Comparison of ENCODE assay signal across 19 cellular contexts in the genomic region with DNA sequence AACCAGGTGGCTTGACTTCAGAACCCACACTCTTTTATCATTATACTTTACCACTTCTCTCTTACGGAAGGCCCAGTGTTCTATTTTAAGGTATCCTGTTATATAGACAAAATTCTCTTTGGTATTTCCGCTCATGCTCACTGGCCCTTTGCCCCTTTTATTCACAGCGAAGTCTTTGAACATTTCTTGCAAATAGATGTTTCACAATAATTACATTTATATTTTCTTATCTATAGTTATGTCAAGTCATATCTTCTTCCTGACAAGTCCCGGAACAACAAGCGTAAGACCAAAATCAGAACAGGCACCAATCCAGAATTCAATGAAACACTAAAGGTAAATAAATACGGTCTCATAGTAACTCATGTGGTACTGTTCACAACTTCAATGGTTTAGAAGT.
DNase-seq lines count a peak whose midpoint lies in the region; ATAC-seq and TF ChIP-seq lines count a peak whose summit lies in the region.
"Had no signal": no experiment of that assay in that cellular context is flagged by ENCODE, and none has a peak within 500 bp of the region (broad histone marks: within the 10 kb centered on the region; RNA-seq: fewer than 3 reads in every experiment).

No MANE protein-coding gene starts in this region.

- no peak overlapping the region for H3K27ac ChIP-seq in BLaER1
- no peak overlapping the region for H3K27ac ChIP-seq in brain microvascular endothelial cell

- H3K4me2 ChIP-seq in BLaER1, result peak overlapping the region; percentile 32

- peak; percentile 69 for DNase-seq in NCI-H226
- peak; percentile 2 for DNase-seq in brain microvascular endothelial cell
- peak; percentile 7 for DNase-seq in fibroblast of villous mesenchyme (ENCODE audit: low read depth)
- DNase-seq in activated CD8-positive, alpha-beta memory T cell treated with anti-CD3 and anti-CD28 coated beads for 24 hours, result no peak
- DNase-seq in activated CD4-positive, CD25-positive, alpha-beta regulatory T cell (lab: John Stamatoyannopoulos, UW), result no peak
- DNase-seq in islet precursor cell, result no peak
- DNase-seq: BE2C; Calu3; CD4-positive, alpha-beta memory T cell; DMS53; EL; MM.1S; NCI-H1105 treated with DMSO at 0.1 percent for 48 hours; NCI-H2081 treated with DMSO at 0.1 percent for 48 hours; NCI-H510A; NCI-H774 had no signal

- H3K4me1 ChIP-seq in BLaER1, result peaks cover 31% of the 10 kb centered on the region
- H3K4me1 ChIP-seq: BE2C had no signal

- ATAC-seq in GM18873 (IDR thresholded peaks at IDR 0.05; ENCODE audit: low FRiP score, unreplicated experiment), result no peak
- ATAC-seq: Panc1 had no signal

- no peaks in the 10 kb centered on the region for H3K9me3 ChIP-seq in BLaER1
- H3K9me3 ChIP-seq: BE2C had no signal

- H3K27me3 ChIP-seq in BLaER1 (no peaks in the 10 kb centered on the region), brain microvascular endothelial cell (replicated peaks) (no peaks in the 10 kb centered on the region)
- H3K27me3 ChIP-seq: BE2C had no signal

- H3K36me3 ChIP-seq in BLaER1 (no peaks in the 10 kb centered on the region), brain microvascular endothelial cell (replicated peaks) (no peaks in the 10 kb centered on the region)
- H3K36me3 ChIP-seq: BE2C had no signal

- H4K20me1 ChIP-seq in BLaER1, result no peaks in the 10 kb centered on the region

- in situ Hi-C loops in brain microvascular endothelial cell (cut with HindIII; ENCODE audit: low pct_ligation_motif_present, low sequenced_read_pairs), result no loop called here

- TF ChIP-seq CTCF in brain microvascular endothelial cell (IDR thresholded peaks at IDR 0.05; ENCODE audit: low read depth, low read length, missing control alignments) (no peak), fibroblast of villous mesenchyme (IDR thresholded peaks at IDR 0.05; ENCODE audit: insufficient read depth, low read depth, low read length) (no peak)

- no peak overlapping the region for H3K4me3 ChIP-seq in BLaER1
- H3K4me3 ChIP-seq in brain microvascular endothelial cell (ENCODE audit: low read depth, low read length), result no peak overlapping the region
- no peak overlapping the region for H3K4me3 ChIP-seq in fibroblast of villous mesenchyme (ENCODE audit: low read depth, low read length)

- H3K9ac ChIP-seq in BLaER1, result no peak overlapping the region

Comparison
In these comparisons a context has a peak if more than half of its experiments do, and no peak if none do; other contexts are left out.
1. DNase-seq: peak in NCI-H226 (single experiment), brain microvascular endothelial cell (single experiment) and fibroblast of villous mesenchyme (single experiment); none in activated CD8-positive, alpha-beta memory T cell treated with anti-CD3 and anti-CD28 coated beads for 24 hours (single experiment), activated CD4-positive, CD25-positive, alpha-beta regulatory T cell (0 of 4) and islet precursor cell (single experiment).